In the genomic region with DNA sequence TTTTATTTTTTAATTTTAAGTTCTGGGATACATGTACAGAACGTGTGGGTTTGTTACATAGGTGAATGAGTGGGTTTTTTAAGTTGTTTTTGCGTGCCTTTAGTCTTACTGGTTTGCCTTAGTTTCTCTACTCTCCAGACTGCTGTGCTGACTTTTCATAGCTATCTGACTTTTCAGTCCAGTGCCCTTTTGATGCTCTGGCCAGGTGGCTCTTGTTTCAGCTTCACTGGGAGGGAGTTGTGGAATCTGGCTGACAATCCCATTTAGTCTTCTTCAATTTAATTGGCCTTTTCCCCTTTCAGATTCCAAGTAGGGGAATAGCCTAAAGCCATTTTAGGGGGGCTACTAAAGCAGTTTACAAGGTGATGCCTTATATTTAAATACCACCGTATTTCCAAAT, we compare ENCODE assay signal across 1 cellular context.
TF ChIP-seq lines count a peak whose summit lies in the region.

No MANE protein-coding gene starts in this region.

TF ChIP-seq in A549, 52 proteins besides CTCF, POLR2A, EP300 and RAD21 (continued from another document):
- TF ChIP-seq CHD4 (IDR thresholded peaks at IDR 0.05; ENCODE audit: borderline replicate concordance): no peak
- no peak for TF ChIP-seq MAZ (IDR thresholded peaks at IDR 0.05; ENCODE audit: borderline replicate concordance, low read depth, low read length)
- TF ChIP-seq, protein P1, sequence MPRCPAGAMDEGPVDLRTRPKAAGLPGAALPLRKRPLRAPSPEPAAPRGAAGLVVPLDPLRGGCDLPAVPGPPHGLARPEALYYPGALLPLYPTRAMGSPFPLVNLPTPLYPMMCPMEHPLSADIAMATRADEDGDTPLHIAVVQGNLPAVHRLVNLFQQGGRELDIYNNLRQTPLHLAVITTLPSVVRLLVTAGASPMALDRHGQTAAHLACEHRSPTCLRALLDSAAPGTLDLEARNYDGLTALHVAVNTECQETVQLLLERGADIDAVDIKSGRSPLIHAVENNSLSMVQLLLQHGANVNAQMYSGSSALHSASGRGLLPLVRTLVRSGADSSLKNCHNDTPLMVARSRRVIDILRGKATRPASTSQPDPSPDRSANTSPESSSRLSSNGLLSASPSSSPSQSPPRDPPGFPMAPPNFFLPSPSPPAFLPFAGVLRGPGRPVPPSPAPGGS (IDR thresholded peaks at IDR 0.05): no peak
- TF ChIP-seq, protein P2, sequence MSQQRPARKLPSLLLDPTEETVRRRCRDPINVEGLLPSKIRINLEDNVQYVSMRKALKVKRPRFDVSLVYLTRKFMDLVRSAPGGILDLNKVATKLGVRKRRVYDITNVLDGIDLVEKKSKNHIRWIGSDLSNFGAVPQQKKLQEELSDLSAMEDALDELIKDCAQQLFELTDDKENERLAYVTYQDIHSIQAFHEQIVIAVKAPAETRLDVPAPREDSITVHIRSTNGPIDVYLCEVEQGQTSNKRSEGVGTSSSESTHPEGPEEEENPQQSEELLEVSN (IDR thresholded peaks at IDR 0.05; ENCODE audit: borderline replicate concordance, low read depth): no peak
- no peak for TF ChIP-seq FOXS1 (CRISPR knock-in tag; IDR thresholded peaks at IDR 0.05)
- TF ChIP-seq RNF2 (IDR thresholded peaks at IDR 0.05; ENCODE audit: borderline replicate concordance, low read depth): no peak
- TF ChIP-seq, protein P3, sequence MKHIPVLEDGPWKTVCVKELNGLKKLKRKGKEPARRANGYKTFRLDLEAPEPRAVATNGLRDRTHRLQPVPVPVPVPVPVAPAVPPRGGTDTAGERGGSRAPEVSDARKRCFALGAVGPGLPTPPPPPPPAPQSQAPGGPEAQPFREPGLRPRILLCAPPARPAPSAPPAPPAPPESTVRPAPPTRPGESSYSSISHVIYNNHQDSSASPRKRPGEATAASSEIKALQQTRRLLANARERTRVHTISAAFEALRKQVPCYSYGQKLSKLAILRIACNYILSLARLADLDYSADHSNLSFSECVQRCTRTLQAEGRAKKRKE (CRISPR knock-in tag; IDR thresholded peaks at IDR 0.05; ENCODE audit: low read depth): no peak
- no peak for TF ChIP-seq CBX8 (IDR thresholded peaks at IDR 0.05)
- TF ChIP-seq, protein P4, sequence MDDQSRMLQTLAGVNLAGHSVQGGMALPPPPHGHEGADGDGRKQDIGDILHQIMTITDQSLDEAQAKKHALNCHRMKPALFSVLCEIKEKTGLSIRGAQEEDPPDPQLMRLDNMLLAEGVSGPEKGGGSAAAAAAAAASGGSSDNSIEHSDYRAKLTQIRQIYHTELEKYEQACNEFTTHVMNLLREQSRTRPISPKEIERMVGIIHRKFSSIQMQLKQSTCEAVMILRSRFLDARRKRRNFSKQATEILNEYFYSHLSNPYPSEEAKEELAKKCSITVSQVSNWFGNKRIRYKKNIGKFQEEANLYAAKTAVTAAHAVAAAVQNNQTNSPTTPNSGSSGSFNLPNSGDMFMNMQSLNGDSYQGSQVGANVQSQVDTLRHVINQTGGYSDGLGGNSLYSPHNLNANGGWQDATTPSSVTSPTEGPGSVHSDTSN (IDR thresholded peaks at IDR 0.05): no peak
- no peak for TF ChIP-seq HOXB5 (CRISPR knock-in tag; IDR thresholded peaks at IDR 0.05)
